28 cellular contexts compared by ENCODE assay signal in the genomic region with DNA sequence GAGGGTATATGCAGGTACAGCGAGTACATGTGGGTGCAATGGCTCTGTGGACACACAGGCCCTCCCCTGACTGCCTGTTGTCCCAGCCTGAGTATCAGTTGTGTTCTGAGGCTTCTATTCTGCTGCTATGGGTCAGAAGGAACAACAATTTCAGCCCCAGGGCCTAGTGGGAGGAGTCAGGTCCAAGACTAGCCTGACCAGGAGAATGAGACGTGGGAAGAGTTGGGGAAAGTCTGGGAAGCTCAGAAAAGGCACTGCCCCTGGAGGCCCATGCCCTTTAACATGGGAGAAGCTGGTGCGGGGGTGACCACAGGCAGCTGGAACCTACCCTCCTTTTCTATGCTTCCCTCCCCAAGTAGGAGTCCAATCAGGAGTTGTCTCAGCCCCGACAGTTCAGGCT. TPM values are rescaled to one million over a fixed set of nuclear protein-coding genes. Genes with fewer than 3 reads are reported as not detected.
"Had no signal": no experiment of that assay in that cellular context is flagged by ENCODE, and none has a peak within 500 bp of the region (broad histone marks: within the 10 kb centered on the region; RNA-seq: fewer than 3 reads in every experiment).

No MANE protein-coding gene starts in this region.

- H3K27me3 Mint-ChIP-seq: activated CD4-positive, alpha-beta T cell treated with anti-CD3 and anti-CD28 coated beads, Interleukin-2, amount 10 ng/mL, durations not matched to agents 24 days and 14 days; activated CD8-positive, alpha-beta memory T cell treated with anti-CD3 and anti-CD28 coated beads, Interleukin-2, amount 10 ng/mL, durations not matched to agents 7 days and 5 days; activated CD8-positive, alpha-beta T cell treated with anti-CD3 and anti-CD28 coated beads for 36 hours; naive B cell; stimulated activated memory B cell treated with anti-CD40 and anti-IgM and Interleukin-4, amounts not matched to agents 10 μg/mL and 1 μg/mL and 100 μg/mL, for 72 hours had no signal

- H3K36me3 ChIP-seq: cardiac muscle cell had no signal

- H3K27me3 ChIP-seq: right lobe of liver had no signal

- H3K27ac Mint-ChIP-seq: activated CD4-positive, alpha-beta T cell treated with anti-CD3 and anti-CD28 coated beads, Interleukin-2, amount 10 ng/mL, durations not matched to agents 24 days and 14 days; activated CD8-positive, alpha-beta memory T cell treated with anti-CD3 and anti-CD28 coated beads, Interleukin-2, amount 10 ng/mL, durations not matched to agents 7 days and 5 days; activated CD8-positive, alpha-beta T cell treated with anti-CD3 and anti-CD28 coated beads for 36 hours; stimulated activated memory B cell treated with anti-CD40 and anti-IgM and Interleukin-4, amounts not matched to agents 10 μg/mL and 1 μg/mL and 100 μg/mL, for 72 hours had no signal

- H3K27ac ChIP-seq: cardiac muscle cell, lower lobe of right lung, right lobe of liver, skin epidermis, thoracic aorta, VCaP had no signal

- DNase-seq: activated CD4-positive, alpha-beta T cell treated with anti-CD3 and anti-CD28 coated beads, Interleukin-2, amount 10 ng/mL, durations not matched to agents 24 days and 14 days; activated CD8-positive, alpha-beta memory T cell treated with anti-CD3 and anti-CD28 coated beads, Interleukin-2, amount 10 ng/mL, durations not matched to agents 7 days and 5 days; activated CD8-positive, alpha-beta T cell treated with anti-CD3 and anti-CD28 coated beads for 36 hours; activated gamma-delta T cell; activated T-cell treated with anti-CD3 and anti-CD28 coated beads for 4 hours; effector CD4-positive, alpha-beta T cell; erythroblast; foreskin fibroblast; lower lobe of right lung; mesendoderm; naive B cell; occipital lobe; right lobe of liver; stimulated activated CD4-positive, alpha-beta T cell treated with anti-CD3 and anti-CD28 coated beads, Interleukin-2, amount 100 ng/mL, for 24 hours; T-helper 2 cell had no signal

- ATAC-seq: activated CD4-positive, CD25-positive, alpha-beta regulatory T cell treated with anti-CD3 and anti-CD28 coated beads, Interleukin-2, amount 50 U/mL, for 24 hours; activated CD8-positive, alpha-beta memory T cell treated with anti-CD3 and anti-CD28 coated beads, Interleukin-2, amount 10 ng/mL, durations not matched to agents 7 days and 5 days; activated CD8-positive, alpha-beta T cell treated with anti-CD3 and anti-CD28 coated beads for 36 hours; left lobe of liver; lower lobe of right lung; right lobe of liver; stimulated activated memory B cell treated with anti-CD40 and anti-IgM and Interleukin-4, amounts not matched to agents 10 μg/mL and 1 μg/mL and 100 μg/mL, for 72 hours had no signal

- H3K9me3 ChIP-seq: lower lobe of right lung, right lobe of liver, thoracic aorta had no signal

- H3K4me3 Mint-ChIP-seq: activated CD4-positive, alpha-beta T cell treated with anti-CD3 and anti-CD28 coated beads, Interleukin-2, amount 10 ng/mL, durations not matched to agents 24 days and 14 days; activated CD8-positive, alpha-beta memory T cell treated with anti-CD3 and anti-CD28 coated beads, Interleukin-2, amount 10 ng/mL, durations not matched to agents 7 days and 5 days; activated CD8-positive, alpha-beta T cell treated with anti-CD3 and anti-CD28 coated beads for 36 hours; naive B cell; stimulated activated memory B cell treated with anti-CD40 and anti-IgM and Interleukin-4, amounts not matched to agents 10 μg/mL and 1 μg/mL and 100 μg/mL, for 72 hours had no signal

- H3K9me3 Mint-ChIP-seq: activated CD4-positive, alpha-beta T cell treated with anti-CD3 and anti-CD28 coated beads, Interleukin-2, amount 10 ng/mL, durations not matched to agents 24 days and 14 days; activated CD8-positive, alpha-beta T cell treated with anti-CD3 and anti-CD28 coated beads for 36 hours; naive B cell; stimulated activated memory B cell treated with anti-CD40 and anti-IgM and Interleukin-4, amounts not matched to agents 10 μg/mL and 1 μg/mL and 100 μg/mL, for 72 hours had no signal

- H3K4me3 ChIP-seq: cardiac muscle cell, lower lobe of right lung, right lobe of liver, skin epidermis, thoracic aorta had no signal

RNA-seq across cellular contexts. Expression of a gene that starts 9.4 kb away (rescaled TPM):
- total RNA-seq: activated CD4-positive, alpha-beta T cell treated with anti-CD3 and anti-CD28 coated beads, Interleukin-2, amount 10 ng/mL, durations not matched to agents 24 days and 14 days; activated CD8-positive, alpha-beta memory T cell treated with anti-CD3 and anti-CD28 coated beads, Interleukin-2, amount 10 ng/mL, durations not matched to agents 7 days and 5 days; activated CD8-positive, alpha-beta T cell treated with anti-CD3 and anti-CD28 coated beads for 36 hours; glomerular endothelial cell; kidney epithelial cell; left lobe of liver; lower lobe of right lung; mucosa of gallbladder; right lobe of liver; ureter had no signal
- polyA plus RNA-seq: fibroblast of lung had no signal

RNA-seq across cellular contexts. Expression of a gene that starts 20.8 kb away (rescaled TPM):
- total RNA-seq: activated CD4-positive, alpha-beta T cell treated with anti-CD3 and anti-CD28 coated beads, Interleukin-2, amount 10 ng/mL, durations not matched to agents 24 days and 14 days; activated CD8-positive, alpha-beta memory T cell treated with anti-CD3 and anti-CD28 coated beads, Interleukin-2, amount 10 ng/mL, durations not matched to agents 7 days and 5 days; fibroblast of lung; glomerular endothelial cell; mucosa of gallbladder; thoracic aorta; ureter had no signal
- polyA plus RNA-seq: fibroblast of lung, neural cell had no signal

RNA-seq across cellular contexts. Expression of a gene that starts 24.8 kb away (rescaled TPM):
- total RNA-seq: activated CD4-positive, alpha-beta T cell treated with anti-CD3 and anti-CD28 coated beads, Interleukin-2, amount 10 ng/mL, durations not matched to agents 24 days and 14 days; activated CD8-positive, alpha-beta memory T cell treated with anti-CD3 and anti-CD28 coated beads, Interleukin-2, amount 10 ng/mL, durations not matched to agents 7 days and 5 days; activated CD8-positive, alpha-beta T cell treated with anti-CD3 and anti-CD28 coated beads for 36 hours; glomerular endothelial cell had no signal
